15 cellular contexts compared by ENCODE assay signal in genomic region chr1:41044197-41044596, GRCh38. TPM values are rescaled to one million over a fixed set of nuclear protein-coding genes. Genes with fewer than 3 reads are reported as not detected.
A peak's percentile ranks its signal among the peaks of the same experiment; 100 is the strongest.
DNase-seq lines count a peak whose midpoint lies in the region; ATAC-seq and TF ChIP-seq lines count a peak whose summit lies in the region.
"Had no signal": no experiment of that assay in that cellular context is flagged by ENCODE, and none has a peak within 500 bp of the region (broad histone marks: within the 10 kb centered on the region; RNA-seq: fewer than 3 reads in every experiment).

No MANE protein-coding gene starts in this region.

- peaks cover 57% of the 10 kb centered on the region for H3K36me3 Mint-ChIP-seq in stimulated activated naive CD8-positive, alpha-beta T cell treated with anti-CD3 and anti-CD28 coated beads, Interleukin-15, Interleukin-2, amounts not matched to agents 100 ng/mL and 50 ng/mL, for 24 hours (ENCODE audit: low read depth)

- H3K4me1 Mint-ChIP-seq in stimulated activated naive CD8-positive, alpha-beta T cell treated with anti-CD3 and anti-CD28 coated beads, Interleukin-15, Interleukin-2, amounts not matched to agents 100 ng/mL and 50 ng/mL, for 24 hours (ENCODE audit: low read depth): no peaks in the 10 kb centered on the region
- H3K4me1 Mint-ChIP-seq in stimulated activated naive CD8-positive, alpha-beta T cell treated with anti-CD3 and anti-CD28 coated beads, Interleukin-15, amount 100 ng/mL, for 72 hours: no peaks in the 10 kb centered on the region
- H3K4me1 Mint-ChIP-seq: B cell had no signal

- peak overlapping the region; percentile 49 for H3K27ac Mint-ChIP-seq in stimulated activated naive CD8-positive, alpha-beta T cell treated with anti-CD3 and anti-CD28 coated beads, Interleukin-15, Interleukin-2, amounts not matched to agents 100 ng/mL and 50 ng/mL, for 24 hours
- H3K27ac Mint-ChIP-seq in stimulated activated naive CD8-positive, alpha-beta T cell treated with anti-CD3 and anti-CD28 coated beads, Interleukin-15, amount 100 ng/mL, for 72 hours: no peak overlapping the region
- H3K27ac Mint-ChIP-seq: B cell, T-cell had no signal

- H3K4me3 Mint-ChIP-seq in stimulated activated naive CD8-positive, alpha-beta T cell treated with anti-CD3 and anti-CD28 coated beads, Interleukin-15, Interleukin-2, amounts not matched to agents 100 ng/mL and 50 ng/mL, for 24 hours: no peak overlapping the region
- H3K4me3 Mint-ChIP-seq in stimulated activated naive CD8-positive, alpha-beta T cell treated with anti-CD3 and anti-CD28 coated beads, Interleukin-15, amount 100 ng/mL, for 72 hours: no peak overlapping the region
- H3K4me3 Mint-ChIP-seq: B cell; naive thymus-derived CD8-positive, alpha-beta T cell; T-cell had no signal

- H3K9ac ChIP-seq in colonic mucosa (ENCODE audit: low read depth in 2 of 2, low read length in 2 of 2): peak overlapping the region in 1 of 2 donors; percentile 60

- no peaks in the 10 kb centered on the region for H3K27me3 Mint-ChIP-seq in stimulated activated naive CD8-positive, alpha-beta T cell treated with anti-CD3 and anti-CD28 coated beads, Interleukin-15, Interleukin-2, amounts not matched to agents 100 ng/mL and 50 ng/mL, for 24 hours
- H3K27me3 Mint-ChIP-seq in stimulated activated naive CD8-positive, alpha-beta T cell treated with anti-CD3 and anti-CD28 coated beads, Interleukin-15, amount 100 ng/mL, for 72 hours: no peaks in the 10 kb centered on the region
- H3K27me3 Mint-ChIP-seq: B cell; naive thymus-derived CD8-positive, alpha-beta T cell; T-cell had no signal

- H3K27ac ChIP-seq in colonic mucosa (no peak overlapping the region), muscle layer of duodenum (ENCODE audit: low read length) (peak overlapping the region; percentile 42)

- H3K27me3 ChIP-seq in colonic mucosa (no peaks in the 10 kb centered on the region), muscle layer of duodenum (ENCODE audit: low read depth, low read length) (no peaks in the 10 kb centered on the region)

- intact Hi-C loops in colonic mucosa (cut with DNase I): no loop called here

- H3K9me3 Mint-ChIP-seq in stimulated activated naive CD8-positive, alpha-beta T cell treated with anti-CD3 and anti-CD28 coated beads, Interleukin-15, Interleukin-2, amounts not matched to agents 100 ng/mL and 50 ng/mL, for 24 hours: no peaks in the 10 kb centered on the region
- no peaks in the 10 kb centered on the region for H3K9me3 Mint-ChIP-seq in stimulated activated naive CD8-positive, alpha-beta T cell treated with anti-CD3 and anti-CD28 coated beads, Interleukin-15, amount 100 ng/mL, for 72 hours
- H3K9me3 Mint-ChIP-seq: naive thymus-derived CD8-positive, alpha-beta T cell; T-cell had no signal

- no peak overlapping the region for H3K4me3 ChIP-seq in colonic mucosa
- no peak overlapping the region for H3K4me3 ChIP-seq in muscle layer of duodenum (ENCODE audit: low read depth in 1 of 2, low read length in 2 of 2)

- no peaks in the 10 kb centered on the region for H3K4me1 ChIP-seq in colonic mucosa
- H3K4me1 ChIP-seq in muscle layer of duodenum (ENCODE audit: control insufficient read depth in 1 of 2, insufficient read depth in 2 of 2, low read length in 2 of 2): peaks cover 0 to 11% of the 10 kb centered on the region in 2 donors

- TF ChIP-seq CTCF in colonic mucosa (IDR thresholded peaks at IDR 0.05): no peak

- no peak for ATAC-seq in stimulated activated naive CD8-positive, alpha-beta T cell treated with anti-CD3 and anti-CD28 coated beads, Interleukin-15, amount 100 ng/mL, for 72 hours
- ATAC-seq in HG03108 (IDR thresholded peaks at IDR 0.05; ENCODE audit: unreplicated experiment): no peak
- ATAC-seq: naive thymus-derived CD8-positive, alpha-beta T cell; T-cell had no signal

- no peak for DNase-seq in stimulated activated naive CD8-positive, alpha-beta T cell treated with anti-CD3 and anti-CD28 coated beads, Interleukin-15, amount 100 ng/mL, for 72 hours
- DNase-seq in colonic mucosa (peak; percentile 37), KG1 (lab: John Stamatoyannopoulos, UW) (no peak), SIG-M5 treated with dmso at 0.1 percent for 504 hours (lab: John Stamatoyannopoulos, UW; ENCODE audit: unreplicated experiment) (no peak), NCI-H1694 (lab: John Stamatoyannopoulos, UW) (no peak)
- DNase-seq: DMS53; MM.1S; naive thymus-derived CD8-positive, alpha-beta T cell; NCI-H2029 treated with DMSO at 0.1 percent for 48 hours; T-cell had no signal

- H3K9me3 ChIP-seq in colonic mucosa: no peaks in the 10 kb centered on the region
- H3K9me3 ChIP-seq in muscle layer of duodenum (ENCODE audit: control insufficient read depth in 1 of 2, low read length in 2 of 2): no peaks in the 10 kb centered on the region

- H3K36me3 ChIP-seq in colonic mucosa: no peaks in the 10 kb centered on the region
- peaks cover 30 to 34% of the 10 kb centered on the region in 2 donors for H3K36me3 ChIP-seq in muscle layer of duodenum (ENCODE audit: control insufficient read depth in 1 of 2, insufficient read depth in 2 of 2, low read length in 2 of 2)

RNA-seq across cellular contexts. Expression of gene SLFNL1, which starts 22.7 kb away (rescaled TPM):
- under 1 TPM; 0.27 to 0.30 TPM for total RNA-seq in colonic mucosa
- total RNA-seq: HT1080 had no signal
